ENCODE assay signal across 10 cellular contexts in genomic region chr10:128061306-128062300, GRCh38.
DNase-seq lines count a peak whose midpoint lies in the region; ATAC-seq and TF ChIP-seq lines count a peak whose summit lies in the region.
"Had no signal": no experiment of that assay in that cellular context is flagged by ENCODE, and none has a peak within 500 bp of the region (broad histone marks: within the 10 kb centered on the region; RNA-seq: fewer than 3 reads in every experiment).

No MANE protein-coding gene starts in this region.

- H3K27me3 Mint-ChIP-seq in activated naive CD4-positive, alpha-beta T cell treated with anti-CD3 and anti-CD28 coated beads for 36 hours (ENCODE audit: low read depth), result no peaks in the 10 kb centered on the region
- H3K27me3 Mint-ChIP-seq in endothelial cell (ENCODE audit: unreplicated experiment), result peaks cover 32% of the 10 kb centered on the region
- H3K27me3 Mint-ChIP-seq in stimulated activated memory B cell treated with anti-CD40 and anti-IgM and Interleukin-4, amounts not matched to agents 10 μg/mL and 1 μg/mL and 100 μg/mL, for 72 hours, result no peaks in the 10 kb centered on the region

- intact Hi-C loops in activated naive CD4-positive, alpha-beta T cell treated with anti-CD3 and anti-CD28 coated beads for 36 hours (cut with micrococcal nuclease), result loop anchor here (5.0 kb wide), 1 partner anchor 151 kb away; no protein-coding TSS in a partner anchor
- intact Hi-C loops in testis (cut with DNase I; ENCODE audit: low total_unique reads), result loop anchor here (10.0 kb wide), 1 partner anchor 157 kb away; the partner anchor contains the start of gene PTPRE

- 70% methylated on average over 14 of the region's 14 CpGs for WGBS in testis, 2 donors

- H3K27me3 ChIP-seq in testis, result no peaks in the 10 kb centered on the region

- no peak overlapping the region for H3K4me3 Mint-ChIP-seq in activated naive CD4-positive, alpha-beta T cell treated with anti-CD3 and anti-CD28 coated beads for 36 hours
- H3K4me3 Mint-ChIP-seq in endothelial cell (ENCODE audit: unreplicated experiment), result peak overlapping the region; percentile 33
- no peak overlapping the region for H3K4me3 Mint-ChIP-seq in stimulated activated memory B cell treated with anti-CD40 and anti-IgM and Interleukin-4, amounts not matched to agents 10 μg/mL and 1 μg/mL and 100 μg/mL, for 72 hours

- CTCF ChIA-PET in activated naive CD4-positive, alpha-beta T cell treated with anti-CD3 and anti-CD28 coated beads for 36 hours (lab: Charles Lee), result interaction anchor here (0.8 to 16.7 kb wide), 6 partner anchors 10 to 150 kb away, joined by 3 to 281 read pairs (median 5); no protein-coding TSS in a partner anchor
- CTCF ChIA-PET in RWPE1 (lab: Yijun Ruan, JAX), result interaction anchor here (0.6 kb wide), 3 partner anchors 14 to 1446 kb away, joined by 3 to 4 read pairs (median 3); no protein-coding TSS in a partner anchor

- DNase-seq in activated naive CD4-positive, alpha-beta T cell treated with anti-CD3 and anti-CD28 coated beads for 36 hours, result no peak
- no peak for DNase-seq in activated naive CD4-positive, alpha-beta T cell treated with anti-CD3 and anti-CD28 coated beads, Interleukin-2, amount 50 U/mL, for 16 hours
- no peak for DNase-seq in RWPE1 (ENCODE audit: low spot score)
- DNase-seq in endothelial cell (ENCODE audit: low spot score), result no peak
- DNase-seq in testis, result no peak
- DNase-seq: NCI-H2029, small intestine had no signal

- no peak for TF ChIP-seq CTCF in RWPE1 (conservative IDR thresholded peaks at IDR 0.05; ENCODE audit: low read depth)
- no peak for TF ChIP-seq CTCF in endothelial cell (IDR thresholded peaks at IDR 0.05; ENCODE audit: unreplicated experiment)
- TF ChIP-seq CTCF in testis (IDR thresholded peaks at IDR 0.05), result no peak

- POLR2A ChIA-PET in RWPE1 (lab: Yijun Ruan, JAX; ENCODE audit: low non-redundant PET), result interaction anchor here (0.9 kb wide), 1 partner anchor 14 kb away, joined by 4 read pairs; no protein-coding TSS in a partner anchor

- H3K4me3 ChIP-seq in testis, result no peak overlapping the region

- no peaks in the 10 kb centered on the region for H3K9me3 Mint-ChIP-seq in activated naive CD4-positive, alpha-beta T cell treated with anti-CD3 and anti-CD28 coated beads for 36 hours
- H3K9me3 Mint-ChIP-seq in endothelial cell (ENCODE audit: unreplicated experiment), result no peaks in the 10 kb centered on the region
- no peaks in the 10 kb centered on the region for H3K9me3 Mint-ChIP-seq in stimulated activated memory B cell treated with anti-CD40 and anti-IgM and Interleukin-4, amounts not matched to agents 10 μg/mL and 1 μg/mL and 100 μg/mL, for 72 hours

- H3K36me3 ChIP-seq in testis (ENCODE audit: low read depth, missing control alignments), result no peaks in the 10 kb centered on the region

- H3K36me3 Mint-ChIP-seq in activated naive CD4-positive, alpha-beta T cell treated with anti-CD3 and anti-CD28 coated beads for 36 hours (ENCODE audit: low read depth), result peaks cover 48% of the 10 kb centered on the region
- peaks cover 61% of the 10 kb centered on the region for H3K36me3 Mint-ChIP-seq in endothelial cell (ENCODE audit: low read depth, unreplicated experiment)
- peaks cover 38% of the 10 kb centered on the region for H3K36me3 Mint-ChIP-seq in stimulated activated memory B cell treated with anti-CD40 and anti-IgM and Interleukin-4, amounts not matched to agents 10 μg/mL and 1 μg/mL and 100 μg/mL, for 72 hours

- H3K9me3 ChIP-seq in testis, result no peaks in the 10 kb centered on the region

- ATAC-seq in stimulated activated memory B cell treated with anti-CD40 and anti-IgM and Interleukin-4, amounts not matched to agents 10 μg/mL and 1 μg/mL and 100 μg/mL, for 72 hours, result no peak
- ATAC-seq in GM19463 (IDR thresholded peaks at IDR 0.05; ENCODE audit: unreplicated experiment) (no peak), HG03565 (IDR thresholded peaks at IDR 0.05; ENCODE audit: unreplicated experiment) (no peak)

- H3K4me1 ChIP-seq in testis, result no peaks in the 10 kb centered on the region

- TF ChIP-seq POLR2A in testis (IDR thresholded peaks at IDR 0.05), result no peak

- peaks cover 56% of the 10 kb centered on the region for H3K4me1 Mint-ChIP-seq in activated naive CD4-positive, alpha-beta T cell treated with anti-CD3 and anti-CD28 coated beads for 36 hours (ENCODE audit: low read depth)
- H3K4me1 Mint-ChIP-seq in endothelial cell (ENCODE audit: unreplicated experiment), result peaks cover 75% of the 10 kb centered on the region
- peaks cover 60% of the 10 kb centered on the region for H3K4me1 Mint-ChIP-seq in stimulated activated memory B cell treated with anti-CD40 and anti-IgM and Interleukin-4, amounts not matched to agents 10 μg/mL and 1 μg/mL and 100 μg/mL, for 72 hours

- H3K27ac ChIP-seq in RWPE1, result peak overlapping the region; percentile 100
- no peak overlapping the region for H3K27ac ChIP-seq in testis

- H3K27ac Mint-ChIP-seq in activated naive CD4-positive, alpha-beta T cell treated with anti-CD3 and anti-CD28 coated beads for 36 hours, result peak overlapping the region; percentile 34
- H3K27ac Mint-ChIP-seq in endothelial cell (ENCODE audit: unreplicated experiment), result peak overlapping the region; percentile 99
- peak overlapping the region; percentile 67 for H3K27ac Mint-ChIP-seq in stimulated activated memory B cell treated with anti-CD40 and anti-IgM and Interleukin-4, amounts not matched to agents 10 μg/mL and 1 μg/mL and 100 μg/mL, for 72 hours

Comparison
In these comparisons a context has a peak if more than half of its experiments do, and no peak if none do; other contexts are left out.
1. H3K27ac Mint-ChIP-seq: peak in every context shown above with its lines; median percentile 99 in endothelial cell; 67 in stimulated activated memory B cell treated with anti-CD40 and anti-IgM and Interleukin-4, amounts not matched to agents 10 μg/mL and 1 μg/mL and 100 μg/mL, for 72 hours; 34 in activated naive CD4-positive, alpha-beta T cell treated with anti-CD3 and anti-CD28 coated beads for 36 hours.